Comparison of ENCODE assay signal across 23 cellular contexts in the genomic region with DNA sequence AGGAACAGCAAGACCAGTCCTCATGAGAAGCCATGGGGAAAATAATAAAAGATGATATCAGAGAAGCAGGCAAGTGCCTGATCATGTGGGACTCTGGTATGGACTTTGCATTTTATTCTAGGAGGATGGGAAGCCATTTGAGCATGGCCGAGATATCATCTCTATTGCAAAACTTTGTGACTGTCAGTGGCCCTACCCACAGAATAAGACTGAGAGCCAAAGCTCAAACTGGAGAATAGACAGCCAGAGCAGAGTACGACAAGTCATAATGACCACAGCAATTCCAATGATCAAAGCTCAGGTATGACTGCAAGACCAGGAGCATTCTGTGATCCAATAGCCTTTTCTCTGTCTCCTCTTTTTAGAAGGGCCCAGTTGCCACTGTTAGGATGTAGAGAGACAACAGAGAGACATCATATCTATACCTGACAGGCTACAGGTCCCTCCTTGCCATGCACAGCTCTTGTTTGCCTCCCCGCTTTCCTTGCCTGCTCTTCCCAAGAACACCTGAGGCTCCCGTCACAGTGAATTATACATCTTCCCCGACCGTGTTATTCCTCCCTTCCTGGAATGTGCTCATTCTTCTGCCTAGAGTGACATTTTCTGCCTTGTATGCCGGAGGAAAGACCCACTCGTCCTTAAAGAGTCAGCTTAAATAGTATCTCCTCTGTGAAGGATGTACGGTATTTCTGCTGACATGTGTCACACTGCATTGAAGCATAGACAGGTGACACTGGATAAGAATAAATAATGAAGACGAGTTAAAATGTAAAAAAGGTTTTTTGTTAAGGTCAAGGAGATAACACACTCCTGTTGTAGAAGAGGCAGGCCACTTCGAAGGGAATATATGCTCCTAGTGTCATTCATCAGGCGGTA.
"Had no signal": no experiment of that assay in that cellular context is flagged by ENCODE, and none has a peak within 500 bp of the region (broad histone marks: within the 10 kb centered on the region; RNA-seq: fewer than 3 reads in every experiment).

No MANE protein-coding gene starts in this region.

- H3K36me3 Mint-ChIP-seq: activated CD4-positive, alpha-beta memory T cell treated with anti-CD3 and anti-CD28 coated beads for 36 hours; activated CD8-positive, alpha-beta memory T cell treated with anti-CD3 and anti-CD28 coated beads, Interleukin-2, amount 10 ng/mL, durations not matched to agents 7 days and 5 days; activated naive CD8-positive, alpha-beta T cell treated with anti-CD3 and anti-CD28 coated beads for 36 hours; immature natural killer cell had no signal

- FAIRE-seq: endothelial cell of umbilical vein had no signal

- H3K9me3 Mint-ChIP-seq: activated B cell treated with CpG ODN at 0.5 μM for 24 hours; activated CD4-positive, alpha-beta memory T cell treated with anti-CD3 and anti-CD28 coated beads for 36 hours; activated naive CD8-positive, alpha-beta T cell treated with anti-CD3 and anti-CD28 coated beads for 36 hours; immature natural killer cell; nephron had no signal

- ATAC-seq: activated CD8-positive, alpha-beta memory T cell treated with anti-CD3 and anti-CD28 coated beads, Interleukin-2, amount 10 ng/mL, durations not matched to agents 7 days and 5 days had no signal

- DNase-seq: activated CD4-positive, alpha-beta memory T cell treated with anti-CD3 and anti-CD28 coated beads for 36 hours; activated CD4-positive, alpha-beta T cell treated with anti-CD3 and anti-CD28 coated beads for 4 hours; activated CD8-positive, alpha-beta memory T cell treated with anti-CD3 and anti-CD28 coated beads, Interleukin-2, amount 10 ng/mL, durations not matched to agents 7 days and 5 days; activated naive CD4-positive, alpha-beta T cell; activated naive CD8-positive, alpha-beta T cell treated with anti-CD3 and anti-CD28 coated beads for 36 hours; amniotic stem cell; dermis blood vessel endothelial cell; effector memory CD4-positive, alpha-beta T cell; heart right ventricle; immature natural killer cell; kidney glomerular epithelial cell; nucleus accumbens; retina; stimulated activated CD4-positive, alpha-beta T cell treated with anti-CD3 and anti-CD28 coated beads, Interleukin-12 subunit alpha, Interleukin-12 subunit beta, amount 100 ng/mL, for 4 hours; stimulated activated CD4-positive, alpha-beta T cell treated with anti-CD3 and anti-CD28 coated beads, Interleukin-1b, Interleukin-23, amount 100 ng/mL, for 48 hours; stimulated activated CD8-positive, alpha-beta memory T cell treated with anti-CD3 and anti-CD28 coated beads, Interleukin-4, amount 100 ng/mL, for 48 hours; stimulated activated naive CD4-positive, alpha-beta T cell treated with Interleukin-2 at 50 U/mL for 16 hours; thyroid gland had no signal

- H3K9me3 ChIP-seq: esophagus muscularis mucosa, heart right ventricle, thyroid gland had no signal

- H3K27ac ChIP-seq: cardiac muscle cell, esophagus muscularis mucosa, heart right ventricle, thyroid gland had no signal

- H3K27ac Mint-ChIP-seq: activated CD4-positive, alpha-beta memory T cell treated with anti-CD3 and anti-CD28 coated beads for 36 hours; activated CD8-positive, alpha-beta memory T cell treated with anti-CD3 and anti-CD28 coated beads, Interleukin-2, amount 10 ng/mL, durations not matched to agents 7 days and 5 days; activated naive CD8-positive, alpha-beta T cell treated with anti-CD3 and anti-CD28 coated beads for 36 hours; immature natural killer cell had no signal

- H3K27me3 ChIP-seq: cardiac muscle cell, esophagus muscularis mucosa, heart right ventricle, thyroid gland had no signal

- H3K4me3 Mint-ChIP-seq: activated CD4-positive, alpha-beta memory T cell treated with anti-CD3 and anti-CD28 coated beads for 36 hours; activated CD8-positive, alpha-beta memory T cell treated with anti-CD3 and anti-CD28 coated beads, Interleukin-2, amount 10 ng/mL, durations not matched to agents 7 days and 5 days; activated naive CD8-positive, alpha-beta T cell treated with anti-CD3 and anti-CD28 coated beads for 36 hours; immature natural killer cell; nephron had no signal

- H3K4me3 ChIP-seq: cardiac muscle cell, esophagus muscularis mucosa, heart right ventricle, thyroid gland had no signal

- H3K4me1 Mint-ChIP-seq: activated naive CD8-positive, alpha-beta T cell treated with anti-CD3 and anti-CD28 coated beads for 36 hours had no signal

- H3K27me3 Mint-ChIP-seq: activated B cell treated with CpG ODN at 0.5 μM for 24 hours; activated CD4-positive, alpha-beta memory T cell treated with anti-CD3 and anti-CD28 coated beads for 36 hours; activated naive CD8-positive, alpha-beta T cell treated with anti-CD3 and anti-CD28 coated beads for 36 hours had no signal

- H3K36me3 ChIP-seq: cardiac muscle cell, esophagus muscularis mucosa, heart right ventricle, thyroid gland had no signal
